19 cellular contexts compared by ENCODE assay signal in the genomic region with DNA sequence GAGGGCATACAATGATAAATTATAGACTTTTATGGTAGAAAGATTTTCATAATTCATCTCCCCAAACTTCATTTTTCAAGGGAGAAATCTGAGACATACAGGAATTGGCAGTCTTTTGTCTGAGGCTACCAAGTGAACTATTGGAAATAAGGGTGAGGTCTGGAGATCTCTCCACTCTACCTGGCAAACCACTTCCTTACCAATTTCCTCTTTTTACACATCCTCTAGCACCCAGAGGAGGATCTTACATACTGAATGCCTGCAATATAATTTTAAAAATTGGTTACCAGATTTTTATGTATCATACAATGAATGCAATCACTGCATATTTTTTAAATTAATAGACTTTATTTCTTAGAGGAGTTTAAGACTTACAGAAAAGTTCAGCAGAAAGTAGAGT. TPM values are rescaled to one million over a fixed set of nuclear protein-coding genes. Genes with fewer than 3 reads are reported as not detected.
"Had no signal": no experiment of that assay in that cellular context is flagged by ENCODE, and none has a peak within 500 bp of the region (broad histone marks: within the 10 kb centered on the region; RNA-seq: fewer than 3 reads in every experiment).

No MANE protein-coding gene starts in this region.

- ATAC-seq: left lung; mucosa of descending colon; stimulated activated naive B cell treated with anti-CD40 and anti-IgM and Interleukin-4, amounts not matched to agents 10 μg/mL and 1 μg/mL and 100 μg/mL, for 72 hours had no signal

- DNase-seq: activated CD4-positive, alpha-beta T cell treated with anti-CD3 and anti-CD28 coated beads, Interleukin-2, amount 50 U/mL, for 1 hour; activated CD4-positive, CD25-positive, alpha-beta regulatory T cell; activated naive CD4-positive, alpha-beta T cell treated with anti-CD3 and anti-CD28 coated beads, Interleukin-2, amount 50 U/mL, for 16 hours; activated T-cell treated with anti-CD3 and anti-CD28 coated beads, Interleukin-2, amount 50 U/mL, for 1 hour; caudate nucleus; islet precursor cell; left lung; mammary epithelial cell; mucosa of descending colon; occipital lobe; stimulated activated CD4-positive, alpha-beta T cell treated with anti-CD3 and anti-CD28 coated beads, Interleukin-4, amount 100 ng/mL, for 1 hour; stimulated activated naive B cell treated with anti-CD40 and anti-IgM and Interleukin-4, amounts not matched to agents 10 μg/mL and 1 μg/mL and 100 μg/mL, for 72 hours; thyroid gland had no signal

- H3K9me3 ChIP-seq: left lung, mucosa of descending colon, right atrium auricular region, thyroid gland had no signal

- H3K27ac Mint-ChIP-seq: nephron; progenitor cell of endocrine pancreas; stimulated activated naive B cell treated with anti-CD40 and anti-IgM and Interleukin-4, amounts not matched to agents 10 μg/mL and 1 μg/mL and 100 μg/mL, for 72 hours; T-helper 1 cell treated with Interleukin-12 subunit alpha and Interleukin-12 subunit beta and Interleukin-4 antibody, amounts not matched to agents 30 μg/mL and 1 μg/mL, for 36 hours had no signal

- H3K27ac ChIP-seq: left lung, right atrium auricular region, thyroid gland had no signal

- H3K27me3 Mint-ChIP-seq: stimulated activated naive B cell treated with anti-CD40 and anti-IgM and Interleukin-4, amounts not matched to agents 10 μg/mL and 1 μg/mL and 100 μg/mL, for 72 hours had no signal

- H3K4me1 Mint-ChIP-seq: nephron had no signal

- H3K4me3 ChIP-seq: left lung, mucosa of descending colon, right atrium auricular region, thyroid gland had no signal

- H3K4me3 Mint-ChIP-seq: nephron; stimulated activated naive B cell treated with anti-CD40 and anti-IgM and Interleukin-4, amounts not matched to agents 10 μg/mL and 1 μg/mL and 100 μg/mL, for 72 hours; T-helper 1 cell treated with Interleukin-12 subunit alpha and Interleukin-12 subunit beta and Interleukin-4 antibody, amounts not matched to agents 30 μg/mL and 1 μg/mL, for 36 hours had no signal

- H3K36me3 Mint-ChIP-seq: stimulated activated naive B cell treated with anti-CD40 and anti-IgM and Interleukin-4, amounts not matched to agents 10 μg/mL and 1 μg/mL and 100 μg/mL, for 72 hours had no signal

- H3K4me1 ChIP-seq: right atrium auricular region, thyroid gland had no signal

- H3K36me3 ChIP-seq: left lung, right atrium auricular region, thyroid gland had no signal

- H3K9me3 Mint-ChIP-seq: nephron; stimulated activated naive B cell treated with anti-CD40 and anti-IgM and Interleukin-4, amounts not matched to agents 10 μg/mL and 1 μg/mL and 100 μg/mL, for 72 hours; T-helper 1 cell treated with Interleukin-12 subunit alpha and Interleukin-12 subunit beta and Interleukin-4 antibody, amounts not matched to agents 30 μg/mL and 1 μg/mL, for 36 hours had no signal

- H3K27me3 ChIP-seq: left lung, right atrium auricular region, thyroid gland had no signal

RNA-seq across cellular contexts. Expression of gene PDE6H, which starts 6.6 kb away (rescaled TPM):
- total RNA-seq: left lung, mammary epithelial cell, occipital lobe, progenitor cell of endocrine pancreas, right atrium auricular region, skeletal muscle tissue, thyroid gland had no signal
- polyA plus RNA-seq: esophagus, mammary epithelial cell had no signal

RNA-seq across cellular contexts. Expression of gene ERP27, which starts 41.1 kb away (rescaled TPM):
- total RNA-seq: mammary epithelial cell, occipital lobe, skeletal muscle tissue had no signal
